In the genomic region with DNA sequence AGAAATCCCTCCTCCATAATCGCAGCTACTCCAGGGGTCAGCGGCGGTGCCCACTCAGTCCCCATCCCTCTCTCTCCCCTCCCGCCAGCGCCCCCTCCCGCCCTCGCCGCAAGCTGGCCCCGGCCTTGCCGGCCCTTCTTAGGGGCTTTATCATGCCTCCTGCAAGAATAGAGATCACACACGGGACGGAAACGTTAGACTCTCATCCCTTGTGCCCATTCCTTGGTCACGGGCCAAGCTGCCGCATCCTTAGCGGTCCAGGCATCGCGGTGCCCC, we compare ENCODE assay signal across 9 cellular contexts. TPM values are rescaled to one million over a fixed set of nuclear protein-coding genes. Genes with fewer than 3 reads are reported as not detected.
DNase-seq lines count a peak whose midpoint lies in the region; ATAC-seq and TF ChIP-seq lines count a peak whose summit lies in the region.
"Had no signal": no experiment of that assay in that cellular context is flagged by ENCODE, and none has a peak within 500 bp of the region (broad histone marks: within the 10 kb centered on the region; RNA-seq: fewer than 3 reads in every experiment).

No MANE protein-coding gene starts in this region.

- no peaks in the 10 kb centered on the region for H3K9me3 ChIP-seq in adipocyte (ENCODE audit: control insufficient read depth, low read length)
- H3K9me3 ChIP-seq in left lung: no peaks in the 10 kb centered on the region
- no peaks in the 10 kb centered on the region for H3K9me3 ChIP-seq in upper lobe of left lung

- 23% methylated on average over 10 to 16 of the region's 18 CpGs for WGBS in upper lobe of left lung, 2 donors

- H3K9ac ChIP-seq in adipocyte (ENCODE audit: low read length): peak overlapping the region; percentile 85

- ATAC-seq in HG02678 (IDR thresholded peaks at IDR 0.05; ENCODE audit: unreplicated experiment) (peak; percentile 1), left lung (no peak), upper lobe of left lung (ENCODE audit: low FRiP score in 2 of 2) (peak in 1 of 2 donors; percentile 0)

- TF ChIP-seq CTCF in AG10803 (conservative IDR thresholded peaks at IDR 0.05; ENCODE audit: low read length): no peak
- TF ChIP-seq CTCF in left lung (IDR thresholded peaks at IDR 0.05): no peak
- TF ChIP-seq CTCF in upper lobe of left lung (IDR thresholded peaks at IDR 0.05): no peak

- H3K27me3 ChIP-seq in adipocyte (replicated peaks; ENCODE audit: control insufficient read depth, insufficient read depth, low read length) (no peaks in the 10 kb centered on the region), left lung (no peaks in the 10 kb centered on the region), upper lobe of left lung (no peaks in the 10 kb centered on the region)

- intact Hi-C loops in left lung (cut with DNase I): no loop called here

- H3K4me3 ChIP-seq in AG10803 (ENCODE audit: low read length) (peak overlapping the region; percentile 44), adipocyte (ENCODE audit: low read length) (peak overlapping the region; percentile 52), left lung (peak overlapping the region in 1 of 2 donors; percentile 94), upper lobe of left lung (peak overlapping the region; percentile 11 to 98 (median 68))

- H3K36me3 ChIP-seq in adipocyte (ENCODE audit: control insufficient read depth, insufficient read depth, low read length, severe bottlenecking) (peaks cover 29% of the 10 kb centered on the region), left lung (peaks cover 0 to 8% of the 10 kb centered on the region in 2 donors), upper lobe of left lung (peaks cover 0 to 10% (median 3%) of the 10 kb centered on the region in 4 donors)

- DNase-seq in AG10803 (ENCODE audit: low read depth) (no peak), adipocyte (ENCODE audit: low read depth) (no peak), left lung (no peak), upper lobe of left lung (no peak), MV-4-11 (lab: John Stamatoyannopoulos, UW) (no peak), COLO668 (lab: John Stamatoyannopoulos, UW; ENCODE audit: unreplicated experiment) (no peak), HPDE6-E6E7 (ENCODE audit: extremely low spot score) (no peak)

- no peak for TF ChIP-seq POLR2A in upper lobe of left lung (IDR thresholded peaks at IDR 0.05)

- H3K27ac ChIP-seq in left lung: peak overlapping the region; percentile 89 to 98
- H3K27ac ChIP-seq in upper lobe of left lung: peak overlapping the region; percentile 84 to 97 (median 95)

- no peak for TF ChIP-seq EP300 in upper lobe of left lung (IDR thresholded peaks at IDR 0.05)

- H3K4me1 ChIP-seq in adipocyte (ENCODE audit: control insufficient read depth, insufficient read depth, low read length) (peaks cover 40% of the 10 kb centered on the region), left lung (peaks cover 22 to 40% of the 10 kb centered on the region in 2 donors), upper lobe of left lung (peaks cover 33 to 46% (median 41%) of the 10 kb centered on the region in 4 donors)

RNA-seq across cellular contexts. Expression of gene COX14, which starts 0.7 kb away (rescaled TPM):
- 10 to 100 TPM; 46.8 to 77.6 TPM for total RNA-seq in left lung
- 10 to 100 TPM; 22.0 to 98.2 (median 71.8) TPM for total RNA-seq in upper lobe of left lung

RNA-seq across cellular contexts. Expression of gene GPD1, which starts 7.5 kb away (rescaled TPM):
- total RNA-seq in left lung (1 to 10 TPM; 6.8 to 8.5 TPM), upper lobe of left lung (10 to 100 TPM in 5 of 6 donors, 1 to 10 TPM in 1; 2.1 to 73.1 (median 60.2) TPM)
- total RNA-seq: glomerular endothelial cell had no signal

RNA-seq across cellular contexts. Expression of gene SMARCD1, which starts 26.2 kb away (rescaled TPM):
- total RNA-seq in left lung (10 to 100 TPM; 33.1 to 42.0 TPM), upper lobe of left lung (10 to 100 TPM; 44.6 to 76.2 (median 51.0) TPM)

RNA-seq across cellular contexts. Expression of gene ASIC1, which starts 54.0 kb away (rescaled TPM):
- total RNA-seq in left lung (1 to 10 TPM; 2.1 to 2.9 TPM), upper lobe of left lung (1 to 10 TPM in 2 of 6 donors, under 1 TPM in 2, not detected in 2; 0.15 to 2.7 (median 1.1) TPM)

RNA-seq across cellular contexts. Expression of gene CERS5, which starts 55.8 kb away (rescaled TPM):
- 10 to 100 TPM; 38.1 to 40.1 TPM for total RNA-seq in left lung
- 10 to 100 TPM; 21.0 to 40.4 (median 35.8) TPM for total RNA-seq in upper lobe of left lung
